8 cellular contexts compared by ENCODE assay signal in genomic region chr17:78421534-78422266, GRCh38. TPM values are rescaled to one million over a fixed set of nuclear protein-coding genes. Genes with fewer than 3 reads are reported as not detected.
DNase-seq lines count a peak whose midpoint lies in the region; ATAC-seq and TF ChIP-seq lines count a peak whose summit lies in the region.

No MANE protein-coding gene starts in this region.

- H3K27me3 ChIP-seq in HL-60 (ENCODE audit: insufficient read depth, poor library complexity, severe bottlenecking) (no peaks in the 10 kb centered on the region), neural cell (ENCODE audit: insufficient read depth, low read depth, low read length) (no peaks in the 10 kb centered on the region)

- no peaks in the 10 kb centered on the region for H3K36me3 ChIP-seq in neural cell (ENCODE audit: insufficient read depth, low read length)

- H3K79me2 ChIP-seq in neural cell (replicated peaks; ENCODE audit: insufficient read depth, low read length) = no peaks in the 10 kb centered on the region

- no peak overlapping the region for H2AFZ ChIP-seq in neural cell (ENCODE audit: low read depth, low read length)

- no peaks in the 10 kb centered on the region for H3K9me3 ChIP-seq in neural cell (ENCODE audit: low read length)

- TF ChIP-seq EP300 in neural cell (conservative IDR thresholded peaks at IDR 0.05; ENCODE audit: poor library complexity, severe bottlenecking) = no peak

- peak; percentile 86 for TF ChIP-seq RAD21 in neural cell (conservative IDR thresholded peaks at IDR 0.05)

- peaks cover 42% of the 10 kb centered on the region for H3K4me1 Mint-ChIP-seq in stimulated activated naive CD8-positive, alpha-beta T cell treated with anti-CD3 and anti-CD28 coated beads, Interleukin-15, amount 100 ng/mL, for 72 hours

- peak; percentile 87 for ATAC-seq in stimulated activated naive CD8-positive, alpha-beta T cell treated with anti-CD3 and anti-CD28 coated beads, Interleukin-15, amount 100 ng/mL, for 72 hours
- ATAC-seq in GM21515 (IDR thresholded peaks at IDR 0.05; ENCODE audit: unreplicated experiment) = no peak

- no peaks in the 10 kb centered on the region for H3F3A ChIP-seq in neural cell (ENCODE audit: insufficient read depth, low read length, poor library complexity, severe bottlenecking)

- H3K27ac Mint-ChIP-seq in stimulated activated naive CD8-positive, alpha-beta T cell treated with anti-CD3 and anti-CD28 coated beads, Interleukin-15, amount 100 ng/mL, for 72 hours = peak overlapping the region in 1 of 2 donors; percentile 57

- DNase-seq in CMK (ENCODE audit: low read depth) (peak; percentile 60), HL-60 (ENCODE audit: low read depth in 1 of 2, low spot score in 1 of 2) (peak; percentile 62 to 75), RKO (ENCODE audit: low spot score) (peak; percentile 48), activated T-helper 1 cell treated with Interleukin-2 at 50 U/mL for 16 hours (ENCODE audit: low read depth) (peak; percentile 55), fibroblast of peridontal ligament (ENCODE audit: extremely low read depth) (peak; percentile 75)
- peak; percentile 67 to 76 for DNase-seq in stimulated activated naive CD8-positive, alpha-beta T cell treated with anti-CD3 and anti-CD28 coated beads, Interleukin-15, amount 100 ng/mL, for 72 hours

- no peak overlapping the region for H3K4me3 Mint-ChIP-seq in stimulated activated naive CD8-positive, alpha-beta T cell treated with anti-CD3 and anti-CD28 coated beads, Interleukin-15, amount 100 ng/mL, for 72 hours

- H3K27ac ChIP-seq in HL-60 (replicated peaks) = no peak overlapping the region
- H3K27ac ChIP-seq in neural cell (ENCODE audit: low read length) = no peak overlapping the region

- no peaks in the 10 kb centered on the region for H3K9me3 Mint-ChIP-seq in stimulated activated naive CD8-positive, alpha-beta T cell treated with anti-CD3 and anti-CD28 coated beads, Interleukin-15, amount 100 ng/mL, for 72 hours

- no peak overlapping the region for H3K4me3 ChIP-seq in HL-60 (replicated peaks; ENCODE audit: insufficient read depth, low read length)
- no peak overlapping the region for H3K4me3 ChIP-seq in neural cell (ENCODE audit: low read length)

- no peak overlapping the region for H3K4me2 ChIP-seq in neural cell (ENCODE audit: low read length)

- H3K9me2 ChIP-seq in neural cell (ENCODE audit: insufficient read depth, low read length) = no peaks in the 10 kb centered on the region

- H4K20me1 ChIP-seq in neural cell (ENCODE audit: insufficient read depth) = no peaks in the 10 kb centered on the region

- H3K9ac ChIP-seq in neural cell (ENCODE audit: low read length) = no peak overlapping the region

- no peaks in the 10 kb centered on the region for H3K27me3 Mint-ChIP-seq in stimulated activated naive CD8-positive, alpha-beta T cell treated with anti-CD3 and anti-CD28 coated beads, Interleukin-15, amount 100 ng/mL, for 72 hours

- TF ChIP-seq CTCF in HL-60 (IDR thresholded peaks at IDR 0.05; ENCODE audit: insufficient read depth, low read length) (peak; percentile 97), neural cell (IDR thresholded peaks at IDR 0.05; ENCODE audit: poor library complexity, severe bottlenecking) (peak; percentile 89)

TF ChIP-seq in neural cell, 6 proteins besides CTCF, POLR2A, EP300 and RAD21:
- peak; percentile 83 for TF ChIP-seq SMC3 (conservative IDR thresholded peaks at IDR 0.05; ENCODE audit: poor library complexity)
- no peak for TF ChIP-seq POLR2AphosphoS5 (IDR thresholded peaks at IDR 0.05)

RNA-seq across cellular contexts. Expression of gene PGS1, which starts 43.3 kb away (rescaled TPM):
- polyA plus RNA-seq in neural cell = 65.7 and 81.8 TPM in 2 replicates
- polyA minus RNA-seq in neural cell = 61.6 and 64.1 TPM in 2 replicates
